Comparison of ENCODE assay signal across 16 cellular contexts in genomic region chr1:23594927-23595353, GRCh38. TPM values are rescaled to one million over a fixed set of nuclear protein-coding genes. Genes with fewer than 3 reads are reported as not detected.
DNase-seq lines count a peak whose midpoint lies in the region; ATAC-seq and TF ChIP-seq lines count a peak whose summit lies in the region.
"Had no signal": no experiment of that assay in that cellular context is flagged by ENCODE, and none has a peak within 500 bp of the region (broad histone marks: within the 10 kb centered on the region; RNA-seq: fewer than 3 reads in every experiment).

No MANE protein-coding gene starts in this region.

- H3K27me3 ChIP-seq in BLaER1 treated with 17β-estradiol and CSF1 and Interleukin-3, amounts not matched to agents 10 nM and 100 nM: no peaks in the 10 kb centered on the region
- H3K27me3 ChIP-seq in Panc1 (ENCODE audit: control insufficient read depth, insufficient read depth, low read length) (no peaks in the 10 kb centered on the region), foreskin keratinocyte (no peaks in the 10 kb centered on the region)
- H3K27me3 ChIP-seq: heart right ventricle had no signal

- POLR2A ChIA-PET in Panc1 (lab: Charles Lee): no interaction called here

- H3K4me3 ChIP-seq in BLaER1 treated with 17β-estradiol and CSF1 and Interleukin-3, amounts not matched to agents 10 nM and 100 nM: 0 out of 20 replicates have a peak overlapping the region, but pooled peaks of 1 of the 10 experiments have one; percentile 1
- H3K4me3 ChIP-seq in Panc1 (ENCODE audit: low read depth in 2 of 2, low read length in 2 of 2): no peak overlapping the region
- H3K4me3 ChIP-seq: heart right ventricle had no signal

- no peaks in the 10 kb centered on the region for H3K9me3 ChIP-seq in BLaER1 treated with 17β-estradiol and CSF1 and Interleukin-3, amounts not matched to agents 10 nM and 100 nM (replicated peaks in 1 of 11)
- H3K9me3 ChIP-seq in Panc1 (ENCODE audit: control insufficient read depth, insufficient read depth, low read depth, low read length): no peaks in the 10 kb centered on the region
- H3K9me3 ChIP-seq: Caco-2, heart right ventricle had no signal

- in situ Hi-C loops in Panc1 (cut with HindIII; ENCODE audit: low pct_unique_long_range_greater_than_20kb, low sequenced_read_pairs): no loop called here

- TF ChIP-seq CTCF in Panc1 (IDR thresholded peaks at IDR 0.05): no peak
- TF ChIP-seq CTCF in foreskin keratinocyte (conservative IDR thresholded peaks at IDR 0.05): no peak

- peak; percentile 41 for TF ChIP-seq POLR2A in GM19193 (IDR thresholded peaks at IDR 0.05; ENCODE audit: extremely low read depth, insufficient read depth, insufficient read length)

- intact Hi-C loops in Panc1 (cut with micrococcal nuclease; ENCODE audit: unreplicated experiment): no loop called here

- H3K4me1 ChIP-seq in BLaER1 treated with 17β-estradiol and CSF1 and Interleukin-3, amounts not matched to agents 10 nM and 100 nM: peaks cover 100% of the 10 kb centered on the region in 10 experiments
- H3K4me1 ChIP-seq in Panc1 (ENCODE audit: control insufficient read depth, insufficient read depth, low read length) (peaks cover 40% of the 10 kb centered on the region), foreskin keratinocyte (peaks cover 20% of the 10 kb centered on the region)

- H3K36me3 ChIP-seq in BLaER1 treated with 17β-estradiol and CSF1 and Interleukin-3, amounts not matched to agents 10 nM and 100 nM: no peaks in the 10 kb centered on the region
- H3K36me3 ChIP-seq in Panc1 (ENCODE audit: control insufficient read depth, insufficient read depth, low read length): no peaks in the 10 kb centered on the region
- H3K36me3 ChIP-seq: heart right ventricle had no signal

- DNase-seq in Panc1 (ENCODE audit: low read depth, low spot score): no peak
- DNase-seq in foreskin keratinocyte: no peak
- DNase-seq in amniotic stem cell (lab: John Stamatoyannopoulos, UW): no peak
- DNase-seq: amygdala, Caco-2, endodermal cell, heart right ventricle, mammary epithelial cell, NCI-H146, PC-3 had no signal

- H3K4me2 ChIP-seq in BLaER1 treated with 17β-estradiol and CSF1 and Interleukin-3, amounts not matched to agents 10 nM and 100 nM: peak overlapping the region; percentile 78 to 99 (median 87)

- H4K20me1 ChIP-seq in BLaER1 treated with 17β-estradiol and CSF1 and Interleukin-3, amounts not matched to agents 10 nM and 100 nM: no peaks in the 10 kb centered on the region

- ATAC-seq in Panc1: peak; percentile 27; the same call in 1 of the 2 replicates
- ATAC-seq in foreskin keratinocyte: no peak
- no peak for ATAC-seq in HG02973 (IDR thresholded peaks at IDR 0.05; ENCODE audit: unreplicated experiment)
- no peak for ATAC-seq in HG03135 (IDR thresholded peaks at IDR 0.05; ENCODE audit: unreplicated experiment)
- ATAC-seq in GM18867 (IDR thresholded peaks at IDR 0.05; ENCODE audit: unreplicated experiment): no peak
- ATAC-seq: HCT116, heart right ventricle, PC-3 had no signal

- H3K9ac ChIP-seq in BLaER1 treated with 17β-estradiol and CSF1 and Interleukin-3, amounts not matched to agents 10 nM and 100 nM: peak overlapping the region in 10 of 11 experiments; percentile 8 to 82 (median 60); a peak in 19 of 22 replicates

- CTCF ChIA-PET in Panc1 (lab: Charles Lee): no interaction called here

- H3K27ac ChIP-seq in BLaER1 treated with 17β-estradiol and CSF1 and Interleukin-3, amounts not matched to agents 10 nM and 100 nM: peak overlapping the region; percentile 4 to 93 (median 79); a peak in 21 of 22 replicates
- H3K27ac ChIP-seq in Panc1 (ENCODE audit: low read length) (0 out of 2 replicates have a peak overlapping the region, but pooled peaks have one; percentile 18), foreskin keratinocyte (peak overlapping the region; percentile 98)
- H3K27ac ChIP-seq: heart right ventricle had no signal

- BruUV-seq in Panc1 (replicated peaks; lab: Mats Ljungman, UMichigan): no TSS peak

RNA-seq across cellular contexts. Expression of gene ID3, which starts 35.6 kb away (rescaled TPM):
- total RNA-seq in Panc1 (2021; ENCODE audit: unreplicated experiment): 39.6 TPM
- polyA plus RNA-seq in Panc1 (2012; ENCODE audit: insufficient read length): 46.3 TPM
- 7.8 and 13.0 TPM in 2 replicates for total RNA-seq in foreskin keratinocyte
- polyA plus RNA-seq in foreskin keratinocyte: 10.2 and 17.0 TPM in 2 replicates

Comparison
In these comparisons a context has a peak if more than half of its experiments do, and no peak if none do; other contexts are left out.
1. H3K27ac ChIP-seq: peak in every context shown above with its lines; median percentile 98 in foreskin keratinocyte; 79 in BLaER1 treated with 17β-estradiol and CSF1 and Interleukin-3, amounts not matched to agents 10 nM and 100 nM; 18 in Panc1.